15 cellular contexts compared by ENCODE assay signal in genomic region chr17:78450696-78451344, GRCh38.
A peak's percentile ranks its signal among the peaks of the same experiment; 100 is the strongest.
DNase-seq lines count a peak whose midpoint lies in the region; ATAC-seq and TF ChIP-seq lines count a peak whose summit lies in the region.
"Had no signal": no experiment of that assay in that cellular context is flagged by ENCODE, and none has a peak within 500 bp of the region (broad histone marks: within the 10 kb centered on the region; RNA-seq: fewer than 3 reads in every experiment).

No MANE protein-coding gene starts in this region.

- H3K4me3 Mint-ChIP-seq in progenitor cell of endocrine pancreas (ENCODE audit: low read depth) = no peak overlapping the region
- H3K4me3 Mint-ChIP-seq: activated CD8-positive, alpha-beta T cell treated with anti-CD3 and anti-CD28 coated beads for 36 hours; stimulated activated naive CD8-positive, alpha-beta T cell treated with anti-CD3 and anti-CD28 coated beads, Interleukin-15, amount 100 ng/mL, for 72 hours had no signal

- no peaks in the 10 kb centered on the region for H3K36me3 Mint-ChIP-seq in progenitor cell of endocrine pancreas (ENCODE audit: insufficient read depth)

- no peak for TF ChIP-seq CTCF in progenitor cell of endocrine pancreas (IDR thresholded peaks at IDR 0.05; ENCODE audit: unreplicated experiment)

- no peak for ATAC-seq in GM18498 (IDR thresholded peaks at IDR 0.05; ENCODE audit: unreplicated experiment)
- ATAC-seq: activated CD8-positive, alpha-beta T cell treated with anti-CD3 and anti-CD28 coated beads for 36 hours; stimulated activated naive CD8-positive, alpha-beta T cell treated with anti-CD3 and anti-CD28 coated beads, Interleukin-15, amount 100 ng/mL, for 72 hours had no signal

- H3K27ac ChIP-seq in substantia nigra (ENCODE audit: low read depth, low read length, poor library complexity, severe bottlenecking) = peak overlapping the region; percentile 59
- H3K27ac ChIP-seq: colonic mucosa, ovary had no signal

- H3K4me1 Mint-ChIP-seq in progenitor cell of endocrine pancreas (ENCODE audit: low read depth) = no peaks in the 10 kb centered on the region

- DNase-seq in NOMO-1 (lab: John Stamatoyannopoulos, UW; ENCODE audit: unreplicated experiment in 2 of 2) (peak; percentile 17 to 32), NOMO-1 treated with dmso at 0.1 percent for 144 hours (lab: John Stamatoyannopoulos, UW; ENCODE audit: unreplicated experiment) (no peak), NCI-H446 treated with DMSO at 0.1 percent for 48 hours (lab: John Stamatoyannopoulos, UW) (peak; percentile 22), cerebellum (ENCODE audit: low spot score) (peak; percentile 75), substantia nigra (lab: John Stamatoyannopoulos, UW) (peak in 4 of 49 donors; percentile 14 to 67 (median 42)), progenitor cell of endocrine pancreas (ENCODE audit: low spot score, unreplicated experiment) (no peak), NCI-H1417 treated with DMSO at 0.1 percent for 48 hours (lab: John Stamatoyannopoulos, UW) (no peak)
- DNase-seq: activated CD8-positive, alpha-beta T cell treated with anti-CD3 and anti-CD28 coated beads for 36 hours; colonic mucosa; kidney; MG63; midbrain; ovary; stimulated activated naive CD8-positive, alpha-beta T cell treated with anti-CD3 and anti-CD28 coated beads, Interleukin-15, amount 100 ng/mL, for 72 hours had no signal

- peaks cover 3% of the 10 kb centered on the region for H3K9me3 Mint-ChIP-seq in progenitor cell of endocrine pancreas (ENCODE audit: low read depth)
- H3K9me3 Mint-ChIP-seq: activated CD8-positive, alpha-beta T cell treated with anti-CD3 and anti-CD28 coated beads for 36 hours; stimulated activated naive CD8-positive, alpha-beta T cell treated with anti-CD3 and anti-CD28 coated beads, Interleukin-15, amount 100 ng/mL, for 72 hours had no signal

- H3K27me3 Mint-ChIP-seq in progenitor cell of endocrine pancreas = peaks cover 3% of the 10 kb centered on the region
- H3K27me3 Mint-ChIP-seq: activated CD8-positive, alpha-beta T cell treated with anti-CD3 and anti-CD28 coated beads for 36 hours; stimulated activated naive CD8-positive, alpha-beta T cell treated with anti-CD3 and anti-CD28 coated beads, Interleukin-15, amount 100 ng/mL, for 72 hours had no signal

- no peak overlapping the region for H3K27ac Mint-ChIP-seq in progenitor cell of endocrine pancreas
- H3K27ac Mint-ChIP-seq: activated CD8-positive, alpha-beta T cell treated with anti-CD3 and anti-CD28 coated beads for 36 hours; stimulated activated naive CD8-positive, alpha-beta T cell treated with anti-CD3 and anti-CD28 coated beads, Interleukin-15, amount 100 ng/mL, for 72 hours had no signal

Comparison
In these comparisons a context has a peak if more than half of its experiments do, and no peak if none do; other contexts are left out.
1. DNase-seq: peak in NOMO-1 (2 of 2), NCI-H446 treated with DMSO at 0.1 percent for 48 hours (single experiment) and cerebellum (single experiment); none in NOMO-1 treated with dmso at 0.1 percent for 144 hours (single experiment), progenitor cell of endocrine pancreas (single experiment) and NCI-H1417 treated with DMSO at 0.1 percent for 48 hours (single experiment).